In genomic region chr7:25947669-25948516, GRCh38 we compare ENCODE assay signal across 1 cellular context.
A peak's percentile ranks its signal among the peaks of the same experiment; 100 is the strongest.
TF ChIP-seq lines count a peak whose summit lies in the region.

No MANE protein-coding gene starts in this region.

TF ChIP-seq in GM12878, 131 proteins besides CTCF, POLR2A, EP300 and RAD21 (continued from another document and continues in another):
- no peak for TF ChIP-seq SKIL (IDR thresholded peaks at IDR 0.05; ENCODE audit: low read depth, poor library complexity, severe bottlenecking)
- no peak for TF ChIP-seq CHD2 (IDR thresholded peaks at IDR 0.05; ENCODE audit: borderline replicate concordance, low read depth, low read length)
- no peak for TF ChIP-seq MXI1 (IDR thresholded peaks at IDR 0.05; ENCODE audit: low read depth, low read length)
- no peak for TF ChIP-seq REST (IDR thresholded peaks at IDR 0.05; ENCODE audit: low read depth, low read length)
- TF ChIP-seq DPF2 (IDR thresholded peaks at IDR 0.05): no peak
- no peak for TF ChIP-seq JUNB (IDR thresholded peaks at IDR 0.05)
- TF ChIP-seq CBFB (IDR thresholded peaks at IDR 0.05; ENCODE audit: low read depth): peak; percentile 55; the same call in 1 of the 2 replicates
- TF ChIP-seq PBX3 (IDR thresholded peaks at IDR 0.05; ENCODE audit: insufficient replicate concordance, low read depth, low read length): no peak
- no peak for TF ChIP-seq POU2F2 (IDR thresholded peaks at IDR 0.05; ENCODE audit: borderline replicate concordance, low read depth, low read length)
- peak; percentile 96 for TF ChIP-seq RUNX3 (IDR thresholded peaks at IDR 0.05; ENCODE audit: low read length)
- TF ChIP-seq, protein P1, sequence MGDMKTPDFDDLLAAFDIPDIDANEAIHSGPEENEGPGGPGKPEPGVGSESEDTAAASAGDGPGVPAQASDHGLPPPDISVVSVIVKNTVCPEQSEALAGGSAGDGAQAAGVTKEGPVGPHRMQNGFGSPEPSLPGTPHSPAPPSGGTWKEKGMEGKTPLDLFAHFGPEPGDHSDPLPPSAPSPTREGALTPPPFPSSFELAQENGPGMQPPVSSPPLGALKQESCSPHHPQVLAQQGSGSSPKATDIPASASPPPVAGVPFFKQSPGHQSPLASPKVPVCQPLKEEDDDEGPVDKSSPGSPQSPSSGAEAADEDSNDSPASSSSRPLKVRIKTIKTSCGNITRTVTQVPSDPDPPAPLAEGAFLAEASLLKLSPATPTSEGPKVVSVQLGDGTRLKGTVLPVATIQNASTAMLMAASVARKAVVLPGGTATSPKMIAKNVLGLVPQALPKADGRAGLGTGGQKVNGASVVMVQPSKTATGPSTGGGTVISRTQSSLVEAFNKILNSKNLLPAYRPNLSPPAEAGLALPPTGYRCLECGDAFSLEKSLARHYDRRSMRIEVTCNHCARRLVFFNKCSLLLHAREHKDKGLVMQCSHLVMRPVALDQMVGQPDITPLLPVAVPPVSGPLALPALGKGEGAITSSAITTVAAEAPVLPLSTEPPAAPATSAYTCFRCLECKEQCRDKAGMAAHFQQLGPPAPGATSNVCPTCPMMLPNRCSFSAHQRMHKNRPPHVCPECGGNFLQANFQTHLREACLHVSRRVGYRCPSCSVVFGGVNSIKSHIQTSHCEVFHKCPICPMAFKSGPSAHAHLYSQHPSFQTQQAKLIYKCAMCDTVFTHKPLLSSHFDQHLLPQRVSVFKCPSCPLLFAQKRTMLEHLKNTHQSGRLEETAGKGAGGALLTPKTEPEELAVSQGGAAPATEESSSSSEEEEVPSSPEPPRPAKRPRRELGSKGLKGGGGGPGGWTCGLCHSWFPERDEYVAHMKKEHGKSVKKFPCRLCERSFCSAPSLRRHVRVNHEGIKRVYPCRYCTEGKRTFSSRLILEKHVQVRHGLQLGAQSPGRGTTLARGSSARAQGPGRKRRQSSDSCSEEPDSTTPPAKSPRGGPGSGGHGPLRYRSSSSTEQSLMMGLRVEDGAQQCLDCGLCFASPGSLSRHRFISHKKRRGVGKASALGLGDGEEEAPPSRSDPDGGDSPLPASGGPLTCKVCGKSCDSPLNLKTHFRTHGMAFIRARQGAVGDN (IDR thresholded peaks at IDR 0.05): no peak
- peak; percentile 39; the same call in 1 of the 2 replicates for TF ChIP-seq SPI1 (IDR thresholded peaks at IDR 0.05; ENCODE audit: borderline replicate concordance, insufficient read depth, low read depth, low read length)
- TF ChIP-seq ETV6 (conservative IDR thresholded peaks at IDR 0.05 in 1 of 2, IDR thresholded peaks at IDR 0.05 in 1 of 2; ENCODE audit: borderline replicate concordance in 1 of 2, low read depth in 1 of 2): no peak
- TF ChIP-seq, protein P2, sequence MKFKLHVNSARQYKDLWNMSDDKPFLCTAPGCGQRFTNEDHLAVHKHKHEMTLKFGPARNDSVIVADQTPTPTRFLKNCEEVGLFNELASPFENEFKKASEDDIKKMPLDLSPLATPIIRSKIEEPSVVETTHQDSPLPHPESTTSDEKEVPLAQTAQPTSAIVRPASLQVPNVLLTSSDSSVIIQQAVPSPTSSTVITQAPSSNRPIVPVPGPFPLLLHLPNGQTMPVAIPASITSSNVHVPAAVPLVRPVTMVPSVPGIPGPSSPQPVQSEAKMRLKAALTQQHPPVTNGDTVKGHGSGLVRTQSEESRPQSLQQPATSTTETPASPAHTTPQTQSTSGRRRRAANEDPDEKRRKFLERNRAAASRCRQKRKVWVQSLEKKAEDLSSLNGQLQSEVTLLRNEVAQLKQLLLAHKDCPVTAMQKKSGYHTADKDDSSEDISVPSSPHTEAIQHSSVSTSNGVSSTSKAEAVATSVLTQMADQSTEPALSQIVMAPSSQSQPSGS (IDR thresholded peaks at IDR 0.05; ENCODE audit: low read length): no peak
- TF ChIP-seq IKZF2 (IDR thresholded peaks at IDR 0.05): peak; percentile 77 to 81
- TF ChIP-seq, protein P3, sequence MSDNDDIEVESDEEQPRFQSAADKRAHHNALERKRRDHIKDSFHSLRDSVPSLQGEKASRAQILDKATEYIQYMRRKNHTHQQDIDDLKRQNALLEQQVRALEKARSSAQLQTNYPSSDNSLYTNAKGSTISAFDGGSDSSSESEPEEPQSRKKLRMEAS (IDR thresholded peaks at IDR 0.05; ENCODE audit: low read depth, low read length): no peak
- no peak for TF ChIP-seq SREBF2 (IDR thresholded peaks at IDR 0.05; ENCODE audit: low read length)
- TF ChIP-seq GATAD2B (conservative IDR thresholded peaks at IDR 0.05; ENCODE audit: low read depth): no peak
- no peak for TF ChIP-seq SP1 (IDR thresholded peaks at IDR 0.05; ENCODE audit: low read depth, low read length)
- TF ChIP-seq, protein P4, sequence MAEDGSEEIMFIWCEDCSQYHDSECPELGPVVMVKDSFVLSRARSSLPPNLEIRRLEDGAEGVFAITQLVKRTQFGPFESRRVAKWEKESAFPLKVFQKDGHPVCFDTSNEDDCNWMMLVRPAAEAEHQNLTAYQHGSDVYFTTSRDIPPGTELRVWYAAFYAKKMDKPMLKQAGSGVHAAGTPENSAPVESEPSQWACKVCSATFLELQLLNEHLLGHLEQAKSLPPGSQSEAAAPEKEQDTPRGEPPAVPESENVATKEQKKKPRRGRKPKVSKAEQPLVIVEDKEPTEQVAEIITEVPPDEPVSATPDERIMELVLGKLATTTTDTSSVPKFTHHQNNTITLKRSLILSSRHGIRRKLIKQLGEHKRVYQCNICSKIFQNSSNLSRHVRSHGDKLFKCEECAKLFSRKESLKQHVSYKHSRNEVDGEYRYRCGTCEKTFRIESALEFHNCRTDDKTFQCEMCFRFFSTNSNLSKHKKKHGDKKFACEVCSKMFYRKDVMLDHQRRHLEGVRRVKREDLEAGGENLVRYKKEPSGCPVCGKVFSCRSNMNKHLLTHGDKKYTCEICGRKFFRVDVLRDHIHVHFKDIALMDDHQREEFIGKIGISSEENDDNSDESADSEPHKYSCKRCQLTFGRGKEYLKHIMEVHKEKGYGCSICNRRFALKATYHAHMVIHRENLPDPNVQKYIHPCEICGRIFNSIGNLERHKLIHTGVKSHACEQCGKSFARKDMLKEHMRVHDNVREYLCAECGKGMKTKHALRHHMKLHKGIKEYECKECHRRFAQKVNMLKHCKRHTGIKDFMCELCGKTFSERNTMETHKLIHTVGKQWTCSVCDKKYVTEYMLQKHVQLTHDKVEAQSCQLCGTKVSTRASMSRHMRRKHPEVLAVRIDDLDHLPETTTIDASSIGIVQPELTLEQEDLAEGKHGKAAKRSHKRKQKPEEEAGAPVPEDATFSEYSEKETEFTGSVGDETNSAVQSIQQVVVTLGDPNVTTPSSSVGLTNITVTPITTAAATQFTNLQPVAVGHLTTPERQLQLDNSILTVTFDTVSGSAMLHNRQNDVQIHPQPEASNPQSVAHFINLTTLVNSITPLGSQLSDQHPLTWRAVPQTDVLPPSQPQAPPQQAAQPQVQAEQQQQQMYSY (CRISPR knock-in tag; IDR thresholded peaks at IDR 0.05): no peak
- no peak for TF ChIP-seq NBN (IDR thresholded peaks at IDR 0.05)
- TF ChIP-seq KLF5 (IDR thresholded peaks at IDR 0.05; ENCODE audit: partially characterized antibody): no peak
- TF ChIP-seq RELA (IDR thresholded peaks at IDR 0.05; ENCODE audit: borderline replicate concordance, partially characterized antibody): no peak
- TF ChIP-seq HDAC2 (IDR thresholded peaks at IDR 0.05): no peak
- TF ChIP-seq SMC3 (IDR thresholded peaks at IDR 0.05; ENCODE audit: borderline replicate concordance, low read length): no peak
- no peak for TF ChIP-seq ZBTB40 (IDR thresholded peaks at IDR 0.05; ENCODE audit: borderline replicate concordance)
- TF ChIP-seq ZNF274 (IDR thresholded peaks at IDR 0.05; ENCODE audit: insufficient read depth, insufficient read length): no peak
- TF ChIP-seq USF2 (IDR thresholded peaks at IDR 0.05; ENCODE audit: borderline replicate concordance, low read depth, low read length): no peak
- TF ChIP-seq RBBP5 (conservative IDR thresholded peaks at IDR 0.05): no peak
- TF ChIP-seq RELB (IDR thresholded peaks at IDR 0.05; ENCODE audit: low read depth): 0 out of 2 replicates have a peak, but pooled peaks have one; percentile 43
- peak; percentile 62; the same call in 1 of the 2 replicates for TF ChIP-seq MTA3 (IDR thresholded peaks at IDR 0.05; ENCODE audit: borderline replicate concordance, low read length)
- no peak for TF ChIP-seq NFYA (IDR thresholded peaks at IDR 0.05; ENCODE audit: borderline replicate concordance, low read depth, low read length)
